Comparison of ENCODE assay signal across 2 cellular contexts in the genomic region with DNA sequence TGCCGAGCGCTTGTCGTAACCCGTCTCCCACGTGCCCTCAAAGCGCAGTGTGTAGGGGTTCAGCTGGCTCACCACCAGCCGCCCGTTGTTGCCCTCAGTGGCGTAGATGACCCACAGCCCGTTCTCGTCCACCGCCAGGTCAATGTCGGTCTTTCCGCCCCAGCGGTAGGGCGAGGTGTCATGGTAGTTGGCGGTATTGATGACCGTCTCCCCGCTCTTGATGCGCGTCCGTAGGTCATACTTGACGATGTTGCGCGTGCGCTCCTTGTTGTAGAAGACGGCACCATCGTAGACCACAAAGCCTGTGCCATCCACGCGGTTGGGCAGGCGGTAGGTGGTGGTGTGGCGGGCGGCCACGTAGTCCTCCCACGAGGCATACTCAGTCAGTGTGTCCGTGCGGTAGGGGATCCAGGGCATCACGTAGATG.
TF ChIP-seq lines count a peak whose summit lies in the region.

No MANE protein-coding gene starts in this region.

TF ChIP-seq in IMR-90, 13 proteins besides CTCF, POLR2A, EP300 and RAD21:
- TF ChIP-seq BHLHE40 (IDR thresholded peaks at IDR 0.05; ENCODE audit: low read depth, low read length), result no peak

TF ChIP-seq in H1, 55 proteins besides CTCF, POLR2A, EP300 and RAD21:
- TF ChIP-seq SP1 (IDR thresholded peaks at IDR 0.05; ENCODE audit: low read depth, low read length) (no peak), POLR2AphosphoS5 (IDR thresholded peaks at IDR 0.05; ENCODE audit: low read depth, low read length) (0 out of 2 replicates have a peak, but pooled peaks have one; percentile 4)
